In genomic region chr12:109592905-109593272, GRCh38 we compare ENCODE assay signal across 18 cellular contexts. TPM values are rescaled to one million over a fixed set of nuclear protein-coding genes. Genes with fewer than 3 reads are reported as not detected.
DNase-seq lines count a peak whose midpoint lies in the region; ATAC-seq lines count a peak whose summit lies in the region.
"Had no signal": no experiment of that assay in that cellular context is flagged by ENCODE, and none has a peak within 500 bp of the region (broad histone marks: within the 10 kb centered on the region; RNA-seq: fewer than 3 reads in every experiment).

No MANE protein-coding gene starts in this region.

- ATAC-seq in left ventricle myocardium superior, result peak; percentile 79
- ATAC-seq in GM19328 (IDR thresholded peaks at IDR 0.05; ENCODE audit: unreplicated experiment), result no peak
- ATAC-seq: CD8-positive, alpha-beta T cell had no signal

- peaks cover 54% of the 10 kb centered on the region for H3K4me1 ChIP-seq in BLaER1

- H4K20me1 ChIP-seq in BLaER1, result peaks cover 31% of the 10 kb centered on the region

- peak overlapping the region; percentile 61 for H3K4me2 ChIP-seq in BLaER1
- H3K4me2 ChIP-seq: PC-9 had no signal

- no peak overlapping the region for H3K27ac ChIP-seq in BLaER1
- H3K27ac ChIP-seq: PC-9, SK-N-MC had no signal

- peak overlapping the region; percentile 46; the same call in 1 of the 2 replicates for H3K9ac ChIP-seq in BLaER1

- H3K9me3 ChIP-seq in BLaER1, result no peaks in the 10 kb centered on the region

- DNase-seq in NCI-H128 (lab: John Stamatoyannopoulos, UW; ENCODE audit: unreplicated experiment), result peak; percentile 24
- DNase-seq in NCI-H524 (lab: John Stamatoyannopoulos, UW), result peak; percentile 68 to 93
- peak; percentile 52 for DNase-seq in left ventricle myocardium superior
- no peak for DNase-seq in OCI-M1 (lab: John Stamatoyannopoulos, UW)
- no peak for DNase-seq in A172 (ENCODE audit: low spot score)
- no peak for DNase-seq in activated CD8-positive, alpha-beta memory T cell treated with anti-CD3 and anti-CD28 coated beads, Interleukin-2, amount 50 U/mL, for 4 hours
- DNase-seq: CD8-positive, alpha-beta T cell; DND-41; GF-D8; Kasumi-1; NCI-H1436; NCI-H2227 treated with DMSO at 0.1 percent for 48 hours; NCI-H526 treated with DMSO at 0.1 percent for 48 hours; PC-9; T-helper 1 cell had no signal

- no peak overlapping the region for H3K4me3 ChIP-seq in BLaER1
- H3K4me3 ChIP-seq: PC-9, SK-N-MC had no signal

- no peaks in the 10 kb centered on the region for H3K27me3 ChIP-seq in BLaER1

- H3K36me3 ChIP-seq in BLaER1, result peaks cover 13% of the 10 kb centered on the region; the same call in 1 of the 2 replicates

- intact Hi-C loops in left ventricle myocardium superior (cut with micrococcal nuclease), result no loop called here

RNA-seq across cellular contexts. Expression of gene MVK, which starts 19.3 kb away (rescaled TPM):
- 9.7 TPM for total RNA-seq in left ventricle myocardium superior
- 18.7 and 30.2 TPM in 2 replicates for total RNA-seq in A172 (2014; rRNA removed; shearing (Covaris generic))

RNA-seq across cellular contexts. Expression of gene MMAB, which starts 19.6 kb away (rescaled TPM):
- total RNA-seq in left ventricle myocardium superior, result 55.1 TPM
- total RNA-seq in A172 (2014; rRNA removed; shearing (Covaris generic)), result 51.2 and 52.0 TPM in 2 replicates

Comparison
In these comparisons a context has a peak if more than half of its experiments do, and no peak if none do; other contexts are left out.
1. DNase-seq: peak in NCI-H128 (single experiment), NCI-H524 (2 of 2) and left ventricle myocardium superior (single experiment); none in OCI-M1 (single experiment), A172 (single experiment) and activated CD8-positive, alpha-beta memory T cell treated with anti-CD3 and anti-CD28 coated beads, Interleukin-2, amount 50 U/mL, for 4 hours (single experiment).